8 cellular contexts compared by ENCODE assay signal in genomic region chr19:12769689-12770088, GRCh38. TPM values are rescaled to one million over a fixed set of nuclear protein-coding genes. Genes with fewer than 3 reads are reported as not detected.
A peak's percentile ranks its signal among the peaks of the same experiment; 100 is the strongest.
DNase-seq lines count a peak whose midpoint lies in the region; ATAC-seq and TF ChIP-seq lines count a peak whose summit lies in the region.

No MANE protein-coding gene starts in this region.

- DNase-seq in CD8-positive, alpha-beta memory T cell: peak in 4 of 5 donors; percentile 40 to 72 (median 48)
- peak; percentile 91 to 95 for DNase-seq in SHP77 (lab: John Stamatoyannopoulos, UW)
- peak; percentile 42 for DNase-seq in neural crest cell (ENCODE audit: low read depth, low spot score)
- DNase-seq in HCEC 1CT: no peak
- no peak for DNase-seq in GM03348 (ENCODE audit: low spot score)
- DNase-seq in NCI-H446 (lab: John Stamatoyannopoulos, UW): no peak

- H3K4me3 ChIP-seq in CD8-positive, alpha-beta memory T cell (ENCODE audit: low read length): no peak overlapping the region

- no peaks in the 10 kb centered on the region for H3K9me3 Mint-ChIP-seq in CD8-positive, alpha-beta memory T cell
- H3K9me3 Mint-ChIP-seq in activated naive CD8-positive, alpha-beta T cell (ENCODE audit: low read depth): no peaks in the 10 kb centered on the region
- H3K9me3 Mint-ChIP-seq in neural crest cell: no peaks in the 10 kb centered on the region

- CTCF ChIA-PET in CD8-positive, alpha-beta memory T cell (lab: Charles Lee): interaction anchor here (0.7 to 16.3 kb wide), 6 partner anchors 9 to 80 kb away, joined by 3 to 483 read pairs (median 4); partner anchors contain the start of genes JUNB, PRDX2 and THSD8

- peak overlapping the region in 2 of 7 donors; percentile 29 to 40 for H3K4me3 Mint-ChIP-seq in CD8-positive, alpha-beta memory T cell
- peak overlapping the region; percentile 32 for H3K4me3 Mint-ChIP-seq in activated naive CD8-positive, alpha-beta T cell
- no peak overlapping the region for H3K4me3 Mint-ChIP-seq in neural crest cell

- H3K27me3 ChIP-seq in CD8-positive, alpha-beta memory T cell (ENCODE audit: insufficient read depth, low read length, poor library complexity, severe bottlenecking): no peaks in the 10 kb centered on the region

- peak overlapping the region in 1 of 8 donors; percentile 74 for H3K27ac Mint-ChIP-seq in CD8-positive, alpha-beta memory T cell
- no peak overlapping the region for H3K27ac Mint-ChIP-seq in activated naive CD8-positive, alpha-beta T cell
- H3K27ac Mint-ChIP-seq in neural crest cell (ENCODE audit: unreplicated experiment): no peak overlapping the region

- no peaks in the 10 kb centered on the region for H3K9me3 ChIP-seq in CD8-positive, alpha-beta memory T cell (ENCODE audit: low read length)

- peaks cover 0 to 1% (median 0%) of the 10 kb centered on the region in 3 donors for H3K36me3 Mint-ChIP-seq in CD8-positive, alpha-beta memory T cell
- H3K36me3 Mint-ChIP-seq in activated naive CD8-positive, alpha-beta T cell: no peaks in the 10 kb centered on the region
- H3K36me3 Mint-ChIP-seq in neural crest cell (ENCODE audit: low read depth): no peaks in the 10 kb centered on the region

- H3K4me1 Mint-ChIP-seq in CD8-positive, alpha-beta memory T cell: peaks cover 5 to 17% (median 7%) of the 10 kb centered on the region in 3 donors
- H3K4me1 Mint-ChIP-seq in activated naive CD8-positive, alpha-beta T cell (ENCODE audit: low read depth): peaks cover 8% of the 10 kb centered on the region
- H3K4me1 Mint-ChIP-seq in neural crest cell: peaks cover 14% of the 10 kb centered on the region

- TF ChIP-seq CTCF in neural crest cell (conservative IDR thresholded peaks at IDR 0.05): no peak

- H3K36me3 ChIP-seq in CD8-positive, alpha-beta memory T cell (ENCODE audit: insufficient read depth, low read length): no peaks in the 10 kb centered on the region

- no peak overlapping the region for H3K27ac ChIP-seq in CD8-positive, alpha-beta memory T cell (ENCODE audit: low read depth, low read length)

- H3K4me1 ChIP-seq in CD8-positive, alpha-beta memory T cell (ENCODE audit: insufficient read depth, low read length): peaks cover 3% of the 10 kb centered on the region

- no peaks in the 10 kb centered on the region for H3K27me3 Mint-ChIP-seq in CD8-positive, alpha-beta memory T cell
- H3K27me3 Mint-ChIP-seq in activated naive CD8-positive, alpha-beta T cell: no peaks in the 10 kb centered on the region
- H3K27me3 Mint-ChIP-seq in neural crest cell (ENCODE audit: low read depth): no peaks in the 10 kb centered on the region

- POLR2A ChIA-PET in CD8-positive, alpha-beta memory T cell (lab: Charles Lee): no interaction called here

- no peak for ATAC-seq in GM19324 (IDR thresholded peaks at IDR 0.05; ENCODE audit: low FRiP score, unreplicated experiment)

RNA-seq across cellular contexts. Expression of gene HOOK2, which starts 5.7 kb away (rescaled TPM):
- total RNA-seq in CD8-positive, alpha-beta memory T cell: 10 to 100 TPM in 1 of 2 experiments, 1 to 10 TPM in 1; 9.8 to 11.4 TPM
- 2.9 TPM for polyA plus RNA-seq in CD8-positive, alpha-beta memory T cell
- 27.9 and 28.8 TPM in 2 replicates for total RNA-seq in neural crest cell

RNA-seq across cellular contexts. Expression of gene BEST2, which starts 18.1 kb away (rescaled TPM):
- total RNA-seq in CD8-positive, alpha-beta memory T cell: not detected
- polyA plus RNA-seq in CD8-positive, alpha-beta memory T cell: not detected
- not detected in 2 replicates for total RNA-seq in neural crest cell

RNA-seq across cellular contexts. Expression of gene JUNB, which starts 21.6 kb away (rescaled TPM):
- total RNA-seq in CD8-positive, alpha-beta memory T cell: 100 to 1,000 TPM; 249 to 259 TPM
- polyA plus RNA-seq in CD8-positive, alpha-beta memory T cell: 1,529 TPM
- 9.3 and 9.6 TPM in 2 replicates for total RNA-seq in neural crest cell

RNA-seq across cellular contexts. Expression of gene PRDX2, which starts 31.9 kb away (rescaled TPM):
- 100 to 1,000 TPM; 183 to 184 TPM for total RNA-seq in CD8-positive, alpha-beta memory T cell
- polyA plus RNA-seq in CD8-positive, alpha-beta memory T cell: 257 TPM
- 651 and 672 TPM in 2 replicates for total RNA-seq in neural crest cell

RNA-seq across cellular contexts. Expression of gene THSD8, which starts 32.2 kb away (rescaled TPM):
- 10 to 100 TPM; 24.6 to 31.0 TPM for total RNA-seq in CD8-positive, alpha-beta memory T cell
- not detected for polyA plus RNA-seq in CD8-positive, alpha-beta memory T cell
- total RNA-seq in neural crest cell: 34.7 and 49.1 TPM in 2 replicates

Comparison
In these comparisons a context has a peak if more than half of its experiments do, and no peak if none do; other contexts are left out.
1. DNase-seq: peak in CD8-positive, alpha-beta memory T cell (4 of 5), SHP77 (2 of 2) and neural crest cell (single experiment); none in HCEC 1CT (single experiment), GM03348 (single experiment) and NCI-H446 (0 of 2).
2. RNA of gene JUNB, which starts 21.6 kb away (total RNA-seq): 249 to 259 TPM in CD8-positive, alpha-beta memory T cell; 9.3 to 9.6 TPM in neural crest cell; every median in the first group is over 10 times any median in the second.